In the genomic region with DNA sequence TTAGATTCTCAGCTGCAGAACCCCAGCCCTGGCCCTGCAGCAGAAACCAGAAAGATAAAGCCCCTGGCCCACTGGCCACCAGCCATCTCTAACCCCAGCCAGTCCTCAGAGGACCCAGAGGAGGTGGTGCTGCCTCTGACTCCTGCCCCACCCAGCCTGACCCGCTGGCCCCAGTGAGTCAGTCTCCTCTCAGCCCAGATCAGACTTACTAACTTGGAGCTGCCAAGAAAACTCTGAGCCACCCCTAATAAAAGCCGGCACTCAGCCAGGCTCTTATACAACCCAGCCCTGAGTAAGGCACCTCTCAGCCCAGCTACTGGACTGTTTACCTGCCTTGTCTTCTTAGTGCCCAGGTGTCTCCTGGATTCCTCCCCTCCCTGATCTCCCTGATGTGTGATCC, we compare ENCODE assay signal across 8 cellular contexts. TPM values are rescaled to one million over a fixed set of nuclear protein-coding genes. Genes with fewer than 3 reads are reported as not detected.
DNase-seq lines count a peak whose midpoint lies in the region; ATAC-seq and TF ChIP-seq lines count a peak whose summit lies in the region.

No MANE protein-coding gene starts in this region.

- TF ChIP-seq CTCF in SK-N-SH (IDR thresholded peaks at IDR 0.05) = no peak
- TF ChIP-seq CTCF in gastroesophageal sphincter (IDR thresholded peaks at IDR 0.05) = no peak
- TF ChIP-seq CTCF in neural progenitor cell (IDR thresholded peaks at IDR 0.05) = no peak

- no peaks in the 10 kb centered on the region for H4K20me1 ChIP-seq in SK-N-SH (ENCODE audit: insufficient read depth)
- H4K20me1 ChIP-seq in neural progenitor cell (ENCODE audit: low read depth) = no peaks in the 10 kb centered on the region

- 17% methylated on average over 1 of the region's 2 CpGs for WGBS in SK-N-SH (ENCODE audit: low lambda C conversion rate)
- no CpG with 5 or more reads among the region's 2 CpGs for WGBS in gastroesophageal sphincter (ENCODE audit: low coverage in 1 of 2), 2 donors

- DNase-seq in EH (ENCODE audit: low read depth) (peak; percentile 90), SK-N-SH (peak; percentile 22), renal cortical epithelial cell (ENCODE audit: low read depth) (peak; percentile 87), neural progenitor cell (ENCODE audit: low spot score) (no peak)
- no peak for DNase-seq in activated T-helper 1 cell treated with anti-CD3 and anti-CD28 coated beads, Interleukin-12 subunit alpha, Interleukin-12 subunit beta, Interleukin-2, Interleukin-4 antibody, amounts not matched to agents 30 ng/mL and 10 ng/mL and 1 ng/mL, durations not matched to agents 14 hours and 24 hours and 36 hours (ENCODE audit: low spot score)

- intact Hi-C loops in activated T-helper 1 cell treated with anti-CD3 and anti-CD28 coated beads, Interleukin-12 subunit alpha, Interleukin-12 subunit beta, Interleukin-2, Interleukin-4 antibody, amounts not matched to agents 30 ng/mL and 10 ng/mL and 1 ng/mL, durations not matched to agents 14 hours and 24 hours and 36 hours (cut with micrococcal nuclease) = no loop called here

- CTCF ChIA-PET in SK-N-SH (lab: Yijun Ruan, JAX) = no interaction called here

- H3K9me3 ChIP-seq in SK-N-SH = no peaks in the 10 kb centered on the region
- H3K9me3 ChIP-seq in gastroesophageal sphincter = no peaks in the 10 kb centered on the region
- no peaks in the 10 kb centered on the region for H3K9me3 ChIP-seq in neural progenitor cell (ENCODE audit: low read depth)

- H3K9me3 Mint-ChIP-seq in activated T-helper 1 cell treated with anti-CD3 and anti-CD28 coated beads, Interleukin-12 subunit alpha, Interleukin-12 subunit beta, Interleukin-2, Interleukin-4 antibody, amounts not matched to agents 30 ng/mL and 10 ng/mL and 1 ng/mL, durations not matched to agents 14 hours and 24 hours and 36 hours = no peaks in the 10 kb centered on the region
- H3K9me3 Mint-ChIP-seq in neural progenitor cell = no peaks in the 10 kb centered on the region

- ATAC-seq in gastroesophageal sphincter = peak; percentile 85
- no peak for ATAC-seq in HG02981 (IDR thresholded peaks at IDR 0.05; ENCODE audit: unreplicated experiment)
- ATAC-seq in HG03175 (IDR thresholded peaks at IDR 0.05; ENCODE audit: unreplicated experiment) = no peak

- H3K9ac ChIP-seq in SK-N-SH (no peak overlapping the region), neural progenitor cell (no peak overlapping the region)

- H3K4me3 ChIP-seq in SK-N-SH (ENCODE audit: low read depth in 2 of 2, low read length in 1 of 2) (no peak overlapping the region), gastroesophageal sphincter (no peak overlapping the region), neural progenitor cell (no peak overlapping the region)

- H3K27me3 Mint-ChIP-seq in activated T-helper 1 cell treated with anti-CD3 and anti-CD28 coated beads, Interleukin-12 subunit alpha, Interleukin-12 subunit beta, Interleukin-2, Interleukin-4 antibody, amounts not matched to agents 30 ng/mL and 10 ng/mL and 1 ng/mL, durations not matched to agents 14 hours and 24 hours and 36 hours (ENCODE audit: insufficient read depth) = peaks cover 5% of the 10 kb centered on the region
- H3K27me3 Mint-ChIP-seq in neural progenitor cell (ENCODE audit: insufficient read depth, low read depth) = peaks cover 19% of the 10 kb centered on the region

- H3K27ac ChIP-seq in SK-N-SH (ENCODE audit: low read depth in 2 of 2, low read length in 1 of 2) = no peak overlapping the region
- peak overlapping the region in 3 of 4 donors; percentile 52 to 75 (median 70) for H3K27ac ChIP-seq in gastroesophageal sphincter
- no peak overlapping the region for H3K27ac ChIP-seq in neural progenitor cell

- no peak overlapping the region for H2AFZ ChIP-seq in SK-N-SH (ENCODE audit: low read depth)
- H2AFZ ChIP-seq in neural progenitor cell (replicated peaks) = no peak overlapping the region

- H3K36me3 ChIP-seq in SK-N-SH (replicated peaks in 1 of 2; ENCODE audit: control insufficient read depth in 1 of 2, insufficient read depth in 2 of 2, low read length in 1 of 2) (no peaks in the 10 kb centered on the region), gastroesophageal sphincter (no peaks in the 10 kb centered on the region), neural progenitor cell (no peaks in the 10 kb centered on the region)

- H3K4me1 Mint-ChIP-seq in activated T-helper 1 cell treated with anti-CD3 and anti-CD28 coated beads, Interleukin-12 subunit alpha, Interleukin-12 subunit beta, Interleukin-2, Interleukin-4 antibody, amounts not matched to agents 30 ng/mL and 10 ng/mL and 1 ng/mL, durations not matched to agents 14 hours and 24 hours and 36 hours (ENCODE audit: low read depth) = no peaks in the 10 kb centered on the region
- no peaks in the 10 kb centered on the region for H3K4me1 Mint-ChIP-seq in neural progenitor cell

- POLR2A ChIA-PET in SK-N-SH (lab: Yijun Ruan, JAX) = no interaction called here

- H3K79me2 ChIP-seq in SK-N-SH (ENCODE audit: insufficient read depth) (no peaks in the 10 kb centered on the region), neural progenitor cell (ENCODE audit: low read depth) (no peaks in the 10 kb centered on the region)

- peak in 1 of 2 experiments; percentile 11; a peak in 1 of 4 replicates for TF ChIP-seq EP300 in SK-N-SH (IDR thresholded peaks at IDR 0.05; ENCODE audit: borderline replicate concordance in 1 of 2, low read depth in 1 of 2, low read length in 1 of 2)
- no peak for TF ChIP-seq EP300 in gastroesophageal sphincter (IDR thresholded peaks at IDR 0.05)

- no peaks in the 10 kb centered on the region for H3K36me3 Mint-ChIP-seq in activated T-helper 1 cell treated with anti-CD3 and anti-CD28 coated beads, Interleukin-12 subunit alpha, Interleukin-12 subunit beta, Interleukin-2, Interleukin-4 antibody, amounts not matched to agents 30 ng/mL and 10 ng/mL and 1 ng/mL, durations not matched to agents 14 hours and 24 hours and 36 hours (ENCODE audit: low read depth)
- H3K36me3 Mint-ChIP-seq in neural progenitor cell = no peaks in the 10 kb centered on the region

- TF ChIP-seq RAD21 in SK-N-SH (IDR thresholded peaks at IDR 0.05; ENCODE audit: low read length) = no peak

- H3K4me2 ChIP-seq in SK-N-SH (peak overlapping the region; percentile 26; the same call in 1 of the 2 replicates), neural progenitor cell (no peak overlapping the region)

- peaks cover 3% of the 10 kb centered on the region for H3F3A ChIP-seq in SK-N-SH (replicated peaks; ENCODE audit: insufficient read depth)
- no peaks in the 10 kb centered on the region for H3F3A ChIP-seq in neural progenitor cell (ENCODE audit: low read depth)

- TF ChIP-seq POLR2A in gastroesophageal sphincter (IDR thresholded peaks at IDR 0.05) = no peak

- H3K9me2 ChIP-seq in SK-N-SH = no peaks in the 10 kb centered on the region

- no peak overlapping the region for H3K27ac Mint-ChIP-seq in activated T-helper 1 cell treated with anti-CD3 and anti-CD28 coated beads, Interleukin-12 subunit alpha, Interleukin-12 subunit beta, Interleukin-2, Interleukin-4 antibody, amounts not matched to agents 30 ng/mL and 10 ng/mL and 1 ng/mL, durations not matched to agents 14 hours and 24 hours and 36 hours
- H3K27ac Mint-ChIP-seq in neural progenitor cell = no peak overlapping the region

- H3K27me3 ChIP-seq in SK-N-SH (ENCODE audit: insufficient read depth) (no peaks in the 10 kb centered on the region), gastroesophageal sphincter (no peaks in the 10 kb centered on the region), neural progenitor cell (no peaks in the 10 kb centered on the region)

- H3K4me3 Mint-ChIP-seq in activated T-helper 1 cell treated with anti-CD3 and anti-CD28 coated beads, Interleukin-12 subunit alpha, Interleukin-12 subunit beta, Interleukin-2, Interleukin-4 antibody, amounts not matched to agents 30 ng/mL and 10 ng/mL and 1 ng/mL, durations not matched to agents 14 hours and 24 hours and 36 hours = no peak overlapping the region
- H3K4me3 Mint-ChIP-seq in neural progenitor cell = no peak overlapping the region

- H3K4me1 ChIP-seq in SK-N-SH (ENCODE audit: control insufficient read depth in 1 of 2, insufficient read depth in 2 of 2, low read depth in 1 of 2, low read length in 1 of 2) (peaks cover 0 to 4% of the 10 kb centered on the region in 2 experiments; a peak in 1 of 4 replicates), gastroesophageal sphincter (peaks cover 0 to 62% (median 23%) of the 10 kb centered on the region in 3 donors), neural progenitor cell (no peaks in the 10 kb centered on the region)

TF ChIP-seq in SK-N-SH, 30 proteins besides CTCF, POLR2A, EP300 and RAD21:
- TF ChIP-seq TCF12 (IDR thresholded peaks at IDR 0.05) (peak; percentile 30; the same call in 1 of the 2 replicates), RXRA (IDR thresholded peaks at IDR 0.05; ENCODE audit: borderline replicate concordance, low read depth) (peak; percentile 65; the same call in 1 of the 2 replicates), NRF1 (IDR thresholded peaks at IDR 0.05; ENCODE audit: low read depth, low read length) (no peak), RFX5 (IDR thresholded peaks at IDR 0.05; ENCODE audit: low read length) (no peak), FOSL2 (IDR thresholded peaks at IDR 0.05; ENCODE audit: borderline replicate concordance, low read depth) (peak; percentile 66; the same call in 1 of the 2 replicates), PBX3 (IDR thresholded peaks at IDR 0.05) (0 out of 2 replicates have a peak, but pooled peaks have one; percentile 33), NFIC (IDR thresholded peaks at IDR 0.05; ENCODE audit: borderline replicate concordance) (peak; percentile 67), JUND (IDR thresholded peaks at IDR 0.05) (peak; percentile 39; the same call in 1 of the 2 replicates)

RNA-seq across cellular contexts. Expression of gene SLC14A2, which starts 2.0 kb away (rescaled TPM):
- polyA plus RNA-seq in SK-N-SH (2012; rRNA removed) = 0.03 TPM in 2 replicates
- 0.04 and 0.05 TPM in 2 replicates for polyA plus RNA-seq in SK-N-SH (2012; cell fraction: cytosol; rRNA removed)
- 0.06 and 0.07 TPM in 2 replicates for polyA plus RNA-seq in SK-N-SH (2012; cell fraction: nucleus; rRNA removed)
- total RNA-seq in gastroesophageal sphincter (under 1 TPM in 1 of 4 donors, not detected in 3; 0.15 TPM), renal cortical epithelial cell (0.60 TPM in 1 of 2 replicates, not detected in the other), neural progenitor cell (ENCODE audit: low replicate concordance) (0.06 and 0.37 TPM in 2 replicates)
- total RNA-seq in activated T-helper 1 cell treated with anti-CD3 and anti-CD28 coated beads, Interleukin-12 subunit alpha, Interleukin-12 subunit beta, Interleukin-2, Interleukin-4 antibody, amounts not matched to agents 30 ng/mL and 10 ng/mL and 1 ng/mL, durations not matched to agents 14 hours and 24 hours and 36 hours = not detected in 2 replicates

Comparison
In these comparisons a context has a peak if more than half of its experiments do, and no peak if none do; other contexts are left out.
1. DNase-seq: peak in EH (single experiment), SK-N-SH (single experiment) and renal cortical epithelial cell (single experiment); none in activated T-helper 1 cell treated with anti-CD3 and anti-CD28 coated beads, Interleukin-12 subunit alpha, Interleukin-12 subunit beta, Interleukin-2, Interleukin-4 antibody, amounts not matched to agents 30 ng/mL and 10 ng/mL and 1 ng/mL, durations not matched to agents 14 hours and 24 hours and 36 hours (single experiment) and neural progenitor cell (single experiment).
2. H3K27ac ChIP-seq: peak in gastroesophageal sphincter (3 of 4); none in SK-N-SH (0 of 2) and neural progenitor cell (single experiment).